In genomic region chr20:50635676-50636600, GRCh38 we compare ENCODE assay signal across 1 cellular context.
TF ChIP-seq lines count a peak whose summit lies in the region.

No MANE protein-coding gene starts in this region.

TF ChIP-seq in HepG2, 621 proteins besides CTCF, POLR2A, EP300 and RAD21 (continued from another document and continues in another):
- TF ChIP-seq KLF9 (CRISPR knock-in tag; IDR thresholded peaks at IDR 0.05; ENCODE audit: low read depth), result 0 out of 2 replicates have a peak, but pooled peaks have one; percentile 33
- TF ChIP-seq ZNF674 (CRISPR knock-in tag; IDR thresholded peaks at IDR 0.05; ENCODE audit: low read depth), result no peak
- TF ChIP-seq ZNF3 (CRISPR knock-in tag; IDR thresholded peaks at IDR 0.05), result no peak
- TF ChIP-seq ATF1 (CRISPR knock-in tag; IDR thresholded peaks at IDR 0.05), result no peak; the same call in 1 of the 2 replicates
- TF ChIP-seq ESRRA (CRISPR knock-in tag; IDR thresholded peaks at IDR 0.05; ENCODE audit: low read depth), result no peak
- TF ChIP-seq ZNF282 (IDR thresholded peaks at IDR 0.05; ENCODE audit: partially characterized antibody), result no peak
- peak; percentile 89 for TF ChIP-seq RBM39 (IDR thresholded peaks at IDR 0.05; ENCODE audit: low read depth, low read length, poor library complexity, severe bottlenecking)
- peak; percentile 64; the same call in 1 of the 2 replicates for TF ChIP-seq PHF21A (CRISPR knock-in tag; IDR thresholded peaks at IDR 0.05)
- TF ChIP-seq ZNF670 (CRISPR knock-in tag; IDR thresholded peaks at IDR 0.05; ENCODE audit: borderline replicate concordance), result no peak
- no peak for TF ChIP-seq ZNF513 (CRISPR knock-in tag; conservative IDR thresholded peaks at IDR 0.05)
- TF ChIP-seq ZNF772 (CRISPR knock-in tag; IDR thresholded peaks at IDR 0.05), result peak; percentile 91
- TF ChIP-seq ZNF781 (CRISPR knock-in tag; IDR thresholded peaks at IDR 0.05; ENCODE audit: borderline replicate concordance, not compliant biosample characterization), result no peak
- no peak for TF ChIP-seq ZNF7 (CRISPR knock-in tag; IDR thresholded peaks at IDR 0.05)
- no peak for TF ChIP-seq NPAS2 (CRISPR knock-in tag; IDR thresholded peaks at IDR 0.05; ENCODE audit: borderline replicate concordance)
- TF ChIP-seq ZNF713 (CRISPR knock-in tag; IDR thresholded peaks at IDR 0.05), result no peak
- TF ChIP-seq CC2D1A (CRISPR knock-in tag; IDR thresholded peaks at IDR 0.05), result no peak
- peak; percentile 89 for TF ChIP-seq ZMYM2 (CRISPR knock-in tag; IDR thresholded peaks at IDR 0.05)
- no peak for TF ChIP-seq IRF1 (CRISPR knock-in tag; IDR thresholded peaks at IDR 0.05; ENCODE audit: low read depth)
- no peak for TF ChIP-seq NR2F1 (CRISPR knock-in tag; IDR thresholded peaks at IDR 0.05)
- TF ChIP-seq ZNF264 (CRISPR knock-in tag; IDR thresholded peaks at IDR 0.05), result no peak
- TF ChIP-seq ATF2 (CRISPR knock-in tag; IDR thresholded peaks at IDR 0.05), result peak; percentile 94
- no peak for TF ChIP-seq ZNF639 (CRISPR knock-in tag; conservative IDR thresholded peaks at IDR 0.05)
- no peak for TF ChIP-seq PTBP1 (IDR thresholded peaks at IDR 0.05; ENCODE audit: low read depth, low read length, poor library complexity, severe bottlenecking)
- peak; percentile 76 for TF ChIP-seq PRDM10 (CRISPR knock-in tag; IDR thresholded peaks at IDR 0.05; ENCODE audit: low read depth)
- TF ChIP-seq ZBTB46 (CRISPR knock-in tag; IDR thresholded peaks at IDR 0.05; ENCODE audit: borderline replicate concordance), result 0 out of 2 replicates have a peak, but pooled peaks have one; percentile 21
- TF ChIP-seq ARID3A (IDR thresholded peaks at IDR 0.05; ENCODE audit: low read depth, low read length), result no peak
- peak; percentile 40; the same call in 1 of the 2 replicates for TF ChIP-seq CSRNP1 (CRISPR knock-in tag; IDR thresholded peaks at IDR 0.05)
- no peak for TF ChIP-seq IKZF1 (IDR thresholded peaks at IDR 0.05)
- peak; percentile 61 for TF ChIP-seq ZMAT3 (CRISPR knock-in tag; conservative IDR thresholded peaks at IDR 0.05)
- TF ChIP-seq SP140L (CRISPR knock-in tag; IDR thresholded peaks at IDR 0.05; ENCODE audit: borderline replicate concordance), result no peak
- no peak for TF ChIP-seq ZBTB49 (CRISPR knock-in tag; IDR thresholded peaks at IDR 0.05; ENCODE audit: borderline replicate concordance)
- no peak for TF ChIP-seq MLX (CRISPR knock-in tag; IDR thresholded peaks at IDR 0.05)
- no peak for TF ChIP-seq PRDM15 (CRISPR knock-in tag; IDR thresholded peaks at IDR 0.05)
- no peak for TF ChIP-seq ZNF740 (CRISPR knock-in tag; IDR thresholded peaks at IDR 0.05)
- peak; percentile 73; the same call in 1 of the 2 replicates for TF ChIP-seq ZMYM3 (CRISPR knock-in tag; IDR thresholded peaks at IDR 0.05)
- no peak for TF ChIP-seq CHCHD3 (CRISPR knock-in tag; IDR thresholded peaks at IDR 0.05)
- TF ChIP-seq SRSF4 (IDR thresholded peaks at IDR 0.05; ENCODE audit: low read depth, low read length, poor library complexity, severe bottlenecking), result no peak
